5 cellular contexts compared by ENCODE assay signal in genomic region chr4:122178961-122179360, GRCh38.
"Had no signal": no experiment of that assay in that cellular context is flagged by ENCODE, and none has a peak within 500 bp of the region (broad histone marks: within the 10 kb centered on the region; RNA-seq: fewer than 3 reads in every experiment).

No MANE protein-coding gene starts in this region.

- H3K27ac ChIP-seq: HL-60 had no signal

- DNase-seq: IMR-90, KBM-7, KG1 had no signal

- H3K4me3 ChIP-seq: K562 had no signal
